Comparison of ENCODE assay signal across 29 cellular contexts in genomic region chr1:36675931-36676562, GRCh38.
"Had no signal": no experiment of that assay in that cellular context is flagged by ENCODE, and none has a peak within 500 bp of the region (broad histone marks: within the 10 kb centered on the region; RNA-seq: fewer than 3 reads in every experiment).

No MANE protein-coding gene starts in this region.

- H3K4me1 ChIP-seq: pancreas, psoas muscle, spleen, suprapubic skin, testis, tibial artery, transverse colon, upper lobe of right lung, uterus had no signal

- H3K9me3 ChIP-seq: neutrophil, pancreas, psoas muscle, spleen, suprapubic skin, testis, tibial artery, transverse colon, upper lobe of right lung, uterus had no signal

- H3K27ac ChIP-seq: neutrophil, pancreas, psoas muscle, skin epidermis, spleen, suprapubic skin, testis, tibial artery, transverse colon, upper lobe of right lung, uterus had no signal

- H3K36me3 ChIP-seq: neutrophil, pancreas, spleen, suprapubic skin, tibial artery, transverse colon, upper lobe of right lung, uterus had no signal

- FAIRE-seq: pancreas had no signal

- DNase-seq: naive thymus-derived CD8-positive, alpha-beta T cell; nephron progenitor cell; nucleus accumbens; pancreas; posterior cingulate gyrus; psoas muscle; right cardiac atrium; spleen; stimulated activated CD4-positive, alpha-beta T cell treated with anti-CD3 and anti-CD28 coated beads, Interleukin-12 subunit alpha, Interleukin-12 subunit beta, amount 100 ng/mL, for 4 hours; stimulated activated CD4-positive, alpha-beta T cell treated with anti-CD3 and anti-CD28 coated beads, Interleukin-1b, Interleukin-23, amount 100 ng/mL, for 48 hours; stimulated activated CD4-positive, alpha-beta T cell treated with anti-CD3 and anti-CD28 coated beads, Interleukin-4, amount 100 ng/mL, for 1 hour; stimulated activated CD4-positive, alpha-beta T cell treated with anti-CD3 and anti-CD28 coated beads, Interleukin-4, amount 100 ng/mL, for 4 hours; stimulated activated CD8-positive, alpha-beta memory T cell treated with anti-CD3 and anti-CD28 coated beads, Interleukin-4, amount 100 ng/mL, for 48 hours; stimulated activated naive CD4-positive, alpha-beta T cell; stimulated activated naive CD8-positive, alpha-beta T cell treated with anti-CD3 and anti-CD28 coated beads, Interleukin-15, amount 100 ng/mL, for 72 hours; stimulated activated naive CD8-positive, alpha-beta T cell treated with anti-CD3 and anti-CD28 coated beads, Interleukin-15, Interleukin-2, amounts not matched to agents 100 U/mL and 50 U/mL, for 24 hours; substantia nigra; testis; tibial artery; transverse colon; upper lobe of right lung; uterus had no signal

- H3K27me3 ChIP-seq: testis, uterus had no signal

- H3K4me2 ChIP-seq: smooth muscle cell had no signal

- H3K4me3 ChIP-seq: pancreas, psoas muscle, skin epidermis, smooth muscle cell, spleen, suprapubic skin, testis, tibial artery, transverse colon, upper lobe of right lung, uterus had no signal

- ATAC-seq: naive thymus-derived CD8-positive, alpha-beta T cell; natural killer cell treated with Interleukin-12 subunit alpha and Interleukin-12 subunit beta and Interleukin-15 and Interleukin-18, amount 100 ng/mL, for 72 hours; pancreas; psoas muscle; right cardiac atrium; sciatic nerve; stimulated activated memory B cell treated with anti-CD40 and anti-IgM and Interleukin-4, amounts not matched to agents 10 μg/mL and 1 μg/mL and 100 μg/mL, for 72 hours; stimulated activated naive CD8-positive, alpha-beta T cell treated with anti-CD3 and anti-CD28 coated beads, Interleukin-15, amount 100 ng/mL, for 72 hours; stimulated activated naive CD8-positive, alpha-beta T cell treated with anti-CD3 and anti-CD28 coated beads, Interleukin-15, Interleukin-2, amounts not matched to agents 100 U/mL and 50 U/mL, for 24 hours; upper lobe of right lung had no signal
